8 cellular contexts compared by ENCODE assay signal in genomic region chr5:148374693-148375360, GRCh38. TPM values are rescaled to one million over a fixed set of nuclear protein-coding genes. Genes with fewer than 3 reads are reported as not detected.
DNase-seq lines count a peak whose midpoint lies in the region; ATAC-seq, FAIRE-seq and TF ChIP-seq lines count a peak whose summit lies in the region.

No MANE protein-coding gene starts in this region.

- H3K27ac ChIP-seq in astrocyte (ENCODE audit: low read depth, low read length) (no peak overlapping the region), iPS DF 6.9 (ENCODE audit: low read length) (no peak overlapping the region), aorta (ENCODE audit: low read depth in 1 of 2, low read length in 2 of 2) (no peak overlapping the region)

- H2AFZ ChIP-seq in astrocyte (ENCODE audit: low read depth, low read length), result no peak overlapping the region

- intact Hi-C loops in aorta (cut with DNase I), result no loop called here

- peaks cover 4% of the 10 kb centered on the region for H3K9me3 ChIP-seq in astrocyte (ENCODE audit: insufficient read depth, low read depth, low read length)
- H3K9me3 ChIP-seq in iPS DF 6.9 (ENCODE audit: control insufficient read depth, insufficient read depth, low read length), result no peaks in the 10 kb centered on the region
- no peaks in the 10 kb centered on the region for H3K9me3 ChIP-seq in aorta (ENCODE audit: control insufficient read depth, low read length)

- no peaks in the 10 kb centered on the region for H4K20me1 ChIP-seq in astrocyte (ENCODE audit: insufficient read depth, low read length)

- peak; percentile 67 for FAIRE-seq in astrocyte (lab: Jason Lieb, UNC)

- no peaks in the 10 kb centered on the region for H3K36me3 ChIP-seq in astrocyte (ENCODE audit: insufficient read depth, low read length)
- H3K36me3 ChIP-seq in iPS DF 6.9 (ENCODE audit: control insufficient read depth, insufficient read depth, low read length), result no peaks in the 10 kb centered on the region
- H3K36me3 ChIP-seq in aorta (ENCODE audit: control insufficient read depth in 1 of 2, insufficient read depth in 2 of 2, low read length in 1 of 2), result no peaks in the 10 kb centered on the region

- H3K4me1 ChIP-seq in astrocyte (ENCODE audit: insufficient read depth, low read length), result no peaks in the 10 kb centered on the region
- no peaks in the 10 kb centered on the region for H3K4me1 ChIP-seq in iPS DF 6.9 (ENCODE audit: control insufficient read depth, insufficient read depth, low read length)
- no peaks in the 10 kb centered on the region for H3K4me1 ChIP-seq in aorta (ENCODE audit: control insufficient read depth in 1 of 2, insufficient read depth in 2 of 2, low read length in 2 of 2)

- no peak overlapping the region for H3K4me3 Mint-ChIP-seq in astrocyte (ENCODE audit: unreplicated experiment)

- peaks cover 8% of the 10 kb centered on the region for H3K36me3 Mint-ChIP-seq in astrocyte (ENCODE audit: low read depth, unreplicated experiment)

- no peaks in the 10 kb centered on the region for H3K4me1 Mint-ChIP-seq in astrocyte (ENCODE audit: low read depth, unreplicated experiment)

- H3K27me3 Mint-ChIP-seq in astrocyte (ENCODE audit: low read depth, unreplicated experiment), result no peaks in the 10 kb centered on the region

- peak; percentile 84 for TF ChIP-seq CTCF in astrocyte (IDR thresholded peaks at IDR 0.05; ENCODE audit: insufficient read depth, low read depth, low read length)

- no peaks in the 10 kb centered on the region for H3K27me3 ChIP-seq in astrocyte (ENCODE audit: insufficient read depth, low read length)
- H3K27me3 ChIP-seq in iPS DF 6.9 (ENCODE audit: control insufficient read depth, insufficient read depth, low read length), result no peaks in the 10 kb centered on the region
- no peaks in the 10 kb centered on the region for H3K27me3 ChIP-seq in aorta (ENCODE audit: control insufficient read depth in 1 of 2, insufficient read depth in 2 of 2, low read length in 1 of 2)

- WGBS in iPS DF 6.9 (ENCODE audit: insufficient coverage, insufficient read length), result no CpG with 5 or more reads among the region's 3 CpGs
- WGBS in aorta, 2 donors, result 70 to 77% methylated on average over 3 of the region's 3 CpGs

- H3K27ac Mint-ChIP-seq in astrocyte (ENCODE audit: unreplicated experiment), result no peak overlapping the region

- no peaks in the 10 kb centered on the region for H3K9me3 Mint-ChIP-seq in astrocyte (ENCODE audit: unreplicated experiment)

- no peak overlapping the region for H3K4me2 ChIP-seq in astrocyte (ENCODE audit: low read length)

- no peaks in the 10 kb centered on the region for H3K79me2 ChIP-seq in astrocyte (ENCODE audit: insufficient read depth, low read length)

- peak; percentile 52 for DNase-seq in EL
- DNase-seq in NCI-H774 (lab: John Stamatoyannopoulos, UW), result peak; percentile 20
- DNase-seq in astrocyte (ENCODE audit: low read depth), result peak; percentile 26
- peak; percentile 41 for DNase-seq in iPS DF 6.9 (ENCODE audit: low read depth, low spot score)
- peak; percentile 69 for DNase-seq in superior temporal gyrus (ENCODE audit: extremely low spot score)
- DNase-seq in aorta, result no peak

- H3K9ac ChIP-seq in astrocyte (ENCODE audit: low read length), result no peak overlapping the region

- ATAC-seq in GM19438 (IDR thresholded peaks at IDR 0.05; ENCODE audit: low read depth, unreplicated experiment), result peak; percentile 79
- peak; percentile 96 for ATAC-seq in HG03432 (IDR thresholded peaks at IDR 0.05; ENCODE audit: unreplicated experiment)
- no peak for ATAC-seq in aorta (ENCODE audit: low FRiP score)

- no peak overlapping the region for H3K4me3 ChIP-seq in astrocyte (ENCODE audit: insufficient read depth, low read depth, low read length)
- no peak overlapping the region for H3K4me3 ChIP-seq in iPS DF 6.9 (ENCODE audit: low read length)
- H3K4me3 ChIP-seq in aorta (ENCODE audit: low read length in 2 of 2), result no peak overlapping the region

RNA-seq across cellular contexts. Expression of gene FBXO38, which starts 8.9 kb away (rescaled TPM):
- total RNA-seq in astrocyte (36.2 and 38.8 TPM in 2 replicates), aorta (10 to 100 TPM; 51.1 to 64.4 TPM)
- polyA plus RNA-seq in aorta, result 10 to 100 TPM in 1 of 2 donors, 1 to 10 TPM in 1; 6.0 to 24.6 TPM

RNA-seq across cellular contexts. Expression of gene SPINK9, which starts 39.5 kb away (rescaled TPM):
- total RNA-seq in astrocyte (not detected in 2 replicates), aorta (under 1 TPM in 1 of 2 donors, not detected in 1; 0.90 TPM)
- polyA plus RNA-seq in aorta, result not detected

Comparison
In these comparisons a context has a peak if more than half of its experiments do, and no peak if none do; other contexts are left out.
1. DNase-seq: peak in EL (single experiment), NCI-H774 (single experiment), astrocyte (single experiment), iPS DF 6.9 (single experiment) and superior temporal gyrus (single experiment); none in aorta (0 of 2).